Comparison of ENCODE assay signal across 12 cellular contexts in the genomic region with DNA sequence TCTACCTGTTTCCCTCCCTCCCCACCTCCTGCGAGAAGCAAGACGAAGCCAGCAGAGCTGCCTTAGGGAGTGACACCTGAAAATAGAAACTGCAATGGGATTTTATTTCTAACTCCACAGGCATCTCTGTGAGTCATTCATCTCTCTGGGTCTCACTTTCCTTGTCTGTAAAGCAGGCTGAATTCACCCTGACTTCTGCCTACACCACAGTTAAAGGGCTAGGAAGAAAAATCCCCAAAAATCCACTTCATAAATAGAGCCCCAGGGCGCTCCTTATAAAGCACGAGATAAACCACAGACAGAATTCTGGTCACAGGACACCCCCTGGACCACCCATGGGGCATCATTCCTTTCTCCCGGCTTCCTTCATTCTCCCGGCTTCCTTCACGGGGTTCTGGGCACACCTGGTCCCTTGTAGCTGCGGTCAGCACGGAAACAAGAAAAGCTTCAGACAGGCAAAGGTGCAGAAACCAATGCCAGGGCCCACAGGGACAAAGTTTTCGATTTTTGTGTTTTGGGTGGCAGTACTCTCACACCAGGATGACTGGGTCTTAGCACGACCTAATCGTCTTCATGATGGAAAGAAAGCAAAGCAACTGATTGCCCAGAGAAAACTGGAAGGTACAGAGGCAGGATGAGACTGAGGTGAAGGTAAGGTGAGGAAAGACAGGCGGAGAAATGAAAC. TPM values are rescaled to one million over a fixed set of nuclear protein-coding genes. Genes with fewer than 3 reads are reported as not detected.
DNase-seq lines count a peak whose midpoint lies in the region; ATAC-seq and TF ChIP-seq lines count a peak whose summit lies in the region.
"Had no signal": no experiment of that assay in that cellular context is flagged by ENCODE, and none has a peak within 500 bp of the region (broad histone marks: within the 10 kb centered on the region; RNA-seq: fewer than 3 reads in every experiment).

No MANE protein-coding gene starts in this region.

- CTCF ChIA-PET in IMR-90 (lab: Yijun Ruan, JAX) = no interaction called here

- peak overlapping the region; percentile 64; the same call in 1 of the 2 replicates for H2AK5ac ChIP-seq in IMR-90 (ENCODE audit: low read depth, low read length)

- H3K79me2 ChIP-seq in ACC112 (ENCODE audit: control insufficient read depth, insufficient read depth, low read length, unreplicated experiment) = peaks cover 17% of the 10 kb centered on the region

- H3K9me3 Mint-ChIP-seq in brain = peaks cover 0 to 2% (median 0%) of the 10 kb centered on the region in 5 experiments
- H3K9me3 Mint-ChIP-seq: T-cell had no signal

- BruUV-seq in IMR-90 (replicated peaks; lab: Mats Ljungman, UMichigan) = no TSS peak

- TF ChIP-seq POLR2A in IMR-90 (IDR thresholded peaks at IDR 0.05; ENCODE audit: low read depth, low read length) (no peak), ovary (IDR thresholded peaks at IDR 0.05) (no peak)

- in situ Hi-C loops in IMR-90 (cut with MboI; ENCODE audit: low sequenced_read_pairs) = no loop called here

- no peak overlapping the region for H3K18ac ChIP-seq in IMR-90 (ENCODE audit: low read depth, low read length)

- ATAC-seq in IMR-90 (ENCODE audit: low read depth) (no peak), GM19455 (IDR thresholded peaks at IDR 0.05; ENCODE audit: unreplicated experiment) (no peak)
- ATAC-seq: T-cell had no signal

- no peak overlapping the region for H3K56ac ChIP-seq in IMR-90 (ENCODE audit: extremely low read depth, insufficient read depth, low read length)

- peaks cover 38% of the 10 kb centered on the region for H3K4me1 ChIP-seq in ACC112 (ENCODE audit: control insufficient read depth, insufficient read depth, low read length, unreplicated experiment)
- H3K4me1 ChIP-seq in IMR-90 (ENCODE audit: control insufficient read depth, insufficient read depth, low read length) = peaks cover 12% of the 10 kb centered on the region
- peaks cover 2 to 27% (median 17%) of the 10 kb centered on the region in 4 donors for H3K4me1 ChIP-seq in liver (ENCODE audit: control insufficient read depth in 4 of 4, insufficient read depth in 4 of 4, low read length in 3 of 4)
- peaks cover 11% of the 10 kb centered on the region for H3K4me1 ChIP-seq in ovary (ENCODE audit: insufficient read depth)

- H3K36me3 ChIP-seq in ACC112 (ENCODE audit: insufficient read depth, low read length) (no peaks in the 10 kb centered on the region), IMR-90 (ENCODE audit: control insufficient read depth, insufficient read depth, low read length) (peaks cover under 1% of the 10 kb centered on the region; the same call in 1 of the 2 replicates), liver (ENCODE audit: control insufficient read depth in 4 of 4, insufficient read depth in 3 of 4, low read depth in 1 of 4, low read length in 3 of 4) (no peaks in the 10 kb centered on the region), ovary (no peaks in the 10 kb centered on the region)
- H3K36me3 ChIP-seq: left ventricle myocardium inferior had no signal

- H2BK20ac ChIP-seq in IMR-90 (ENCODE audit: low read depth, low read length) = peak overlapping the region; percentile 62; the same call in 1 of the 2 replicates

- H2BK15ac ChIP-seq in IMR-90 (ENCODE audit: low read depth, low read length) = 0 out of 3 replicates have a peak overlapping the region, but pooled peaks have one; percentile 30

- H2BK5ac ChIP-seq in IMR-90 (ENCODE audit: low read depth, low read length, poor library complexity, severe bottlenecking) = no peak overlapping the region

- peak overlapping the region; percentile 80 for H2AK9ac ChIP-seq in IMR-90 (replicated peaks; ENCODE audit: low read depth, low read length, poor library complexity)

- H3K27ac ChIP-seq in ACC112 (ENCODE audit: low read depth, low read length) (peak overlapping the region; percentile 79), IMR-90 (ENCODE audit: insufficient read depth, low read length) (no peak overlapping the region), liver (ENCODE audit: low read depth in 1 of 2, low read length in 2 of 2) (peak overlapping the region; percentile 43 to 96), ovary (peak overlapping the region in 1 of 2 donors; percentile 55)
- H3K27ac ChIP-seq: left ventricle myocardium inferior had no signal

- H3K4me3 Mint-ChIP-seq in brain = peak overlapping the region; percentile 5 to 83 (median 40)
- H3K4me3 Mint-ChIP-seq: T-cell had no signal

- 0 out of 2 replicates have a peak, but pooled peaks cover 9% of the 10 kb centered on the region for H3K9me1 ChIP-seq in IMR-90 (ENCODE audit: insufficient read depth, low read length)

- no peak overlapping the region for H4K5ac ChIP-seq in IMR-90 (ENCODE audit: low read depth, low read length)

- peak overlapping the region in 1 of 2 experiments; percentile 54; a peak in 2 of 4 replicates for H4K8ac ChIP-seq in IMR-90 (ENCODE audit: low read depth in 2 of 2, low read length in 2 of 2)

- H3K9me3 ChIP-seq in IMR-90 (ENCODE audit: control insufficient read depth, insufficient read depth, low read length) (no peaks in the 10 kb centered on the region), liver (ENCODE audit: control insufficient read depth in 4 of 4, low read length in 3 of 4) (no peaks in the 10 kb centered on the region), ovary (no peaks in the 10 kb centered on the region)
- H3K9me3 ChIP-seq: left ventricle myocardium inferior had no signal

- no peak overlapping the region for H3K4me3 ChIP-seq in ACC112 (ENCODE audit: low read depth, low read length)
- no peak overlapping the region for H3K4me3 ChIP-seq in IMR-90 (ENCODE audit: insufficient read depth, low read depth, low read length)
- no peak overlapping the region for H3K4me3 ChIP-seq in liver (ENCODE audit: low read depth in 1 of 3, low read length in 3 of 3)
- H3K4me3 ChIP-seq in ovary = no peak overlapping the region
- H3K4me3 ChIP-seq: left ventricle myocardium inferior had no signal

- no peak overlapping the region for H3K23ac ChIP-seq in IMR-90 (ENCODE audit: low read depth, low read length)

- H3K9ac ChIP-seq in IMR-90 (ENCODE audit: low read depth, low read length) (no peak overlapping the region), liver (ENCODE audit: low read depth in 1 of 2, low read length in 2 of 2) (no peak overlapping the region)

- TF ChIP-seq RAD21 in IMR-90 (IDR thresholded peaks at IDR 0.05; ENCODE audit: low read length) = no peak
- TF ChIP-seq RAD21 in liver (IDR thresholded peaks at IDR 0.05) = no peak

- H3K4me1 Mint-ChIP-seq in brain = peaks cover 20% of the 10 kb centered on the region

- H2BK120ac ChIP-seq in IMR-90 (ENCODE audit: low read depth, low read length) = peak overlapping the region; percentile 46; the same call in 1 of the 2 replicates

- H3K27me3 ChIP-seq in ACC112 (ENCODE audit: insufficient read depth, low read length) (no peaks in the 10 kb centered on the region), IMR-90 (ENCODE audit: control insufficient read depth, insufficient read depth, low read length) (no peaks in the 10 kb centered on the region), liver (ENCODE audit: control insufficient read depth in 4 of 4, insufficient read depth in 4 of 4, low read length in 3 of 4) (no peaks in the 10 kb centered on the region), ovary (no peaks in the 10 kb centered on the region)

- intact Hi-C loops in IMR-90 (cut with micrococcal nuclease) (no loop called here), ovary (cut with DNase I) (no loop called here)

- dilution Hi-C loops in IMR-90 (cut with HindIII; ENCODE audit: low sequenced_read_pairs, unreplicated experiment) = no loop called here

- H3K79me1 ChIP-seq in IMR-90 (ENCODE audit: low read depth in 1 of 2, low read length in 2 of 2) = peaks cover 11 to 21% of the 10 kb centered on the region in 2 experiments

- peak; percentile 64 for DNase-seq in IMR-90
- no peak for DNase-seq in T-helper 9 cell
- DNase-seq in ovary = no peak
- DNase-seq in NCI-H1048 (lab: John Stamatoyannopoulos, UW) = no peak
- DNase-seq: activated CD8-positive, alpha-beta memory T cell treated with anti-CD3 and anti-CD28 coated beads for 24 hours; left ventricle myocardium inferior; NCI-H524 treated with DMSO at 0.1 percent for 48 hours; T-cell had no signal

- peak overlapping the region; percentile 7; the same call in 1 of the 2 replicates for H4K91ac ChIP-seq in IMR-90 (ENCODE audit: insufficient read depth, low read depth, low read length)

- no peak overlapping the region for H3K4me2 ChIP-seq in IMR-90 (ENCODE audit: low read depth, low read length)

- POLR2A ChIA-PET in IMR-90 (lab: Charles Lee; ENCODE audit: unreplicated experiment) = no interaction called here

- TF ChIP-seq CTCF in IMR-90 (conservative IDR thresholded peaks at IDR 0.05; ENCODE audit: low read depth, low read length) (no peak), brain (conservative IDR thresholded peaks at IDR 0.05) (no peak), liver (IDR thresholded peaks at IDR 0.05; ENCODE audit: low read depth, low read length, missing input control) (no peak), ovary (IDR thresholded peaks at IDR 0.05) (no peak)

- peaks cover 13% of the 10 kb centered on the region for H3K27me3 Mint-ChIP-seq in brain
- H3K27me3 Mint-ChIP-seq: T-cell had no signal

- H3K14ac ChIP-seq in IMR-90 (replicated peaks; ENCODE audit: low read depth, low read length) = peak overlapping the region; percentile 62; the same call in 1 of the 2 replicates

- peaks cover 2% of the 10 kb centered on the region for H3K36me3 Mint-ChIP-seq in brain
- H3K36me3 Mint-ChIP-seq: T-cell had no signal

- WGBS in IMR-90 (ENCODE audit: extremely low coverage in 2 of 2, insufficient read length in 1 of 2), 2 experiments = 52% methylated on average over 8 of the region's 13 CpGs; no CpG with 5 or more reads in 1 of the 2 experiments
- 73% methylated on average over 13 of the region's 13 CpGs for WGBS in liver
- 47 to 51% (median 47%) methylated on average over 13 of the region's 13 CpGs for WGBS in ovary, 3 donors

- TF ChIP-seq EP300 in ovary (IDR thresholded peaks at IDR 0.05) = no peak

- H3K27ac Mint-ChIP-seq in brain = peak overlapping the region in 3 of 5 experiments; percentile 2 to 68 (median 55)

- peak overlapping the region; percentile 63 for H3K4ac ChIP-seq in IMR-90 (ENCODE audit: low read depth, low read length)

- no peaks in the 10 kb centered on the region for H4K20me1 ChIP-seq in IMR-90 (ENCODE audit: insufficient read depth, low read length)

- peak overlapping the region; percentile 27 for H2AFZ ChIP-seq in ACC112 (ENCODE audit: low read length, unreplicated experiment)
- H2AFZ ChIP-seq in IMR-90 (replicated peaks; ENCODE audit: low read length, poor library complexity) = peak overlapping the region; percentile 83

TF ChIP-seq in IMR-90, 13 proteins besides CTCF, POLR2A, EP300 and RAD21 (continues in another document):
- TF ChIP-seq CEBPB (IDR thresholded peaks at IDR 0.05; ENCODE audit: low read depth, low read length) = no peak

RNA-seq across cellular contexts. Expression of gene H6PD, which starts 2.8 kb away (rescaled TPM):
- total RNA-seq in IMR-90 (2012; rRNA removed) = 8.3 and 9.3 TPM in 2 replicates
- polyA plus RNA-seq in IMR-90 (2012; rRNA removed) = 22.1 and 22.7 TPM in 2 replicates
- polyA plus RNA-seq in IMR-90 (2012; cell fraction: cytosol; rRNA removed) = 11.9 and 21.1 TPM in 2 replicates
- polyA plus RNA-seq in IMR-90 (2012; cell fraction: nucleus; rRNA removed; ENCODE audit: low replicate concordance) = 23.3 and 30.1 TPM in 2 replicates
- polyA plus RNA-seq in brain (ENCODE audit: insufficient read depth, low read depth, low replicate concordance) = 6.4 TPM
- 100 to 1,000 TPM in 1 of 2 donors, 10 to 100 TPM in 1; 47.7 to 134 TPM for total RNA-seq in liver
- 10 to 100 TPM; 28.9 to 65.8 TPM for polyA plus RNA-seq in liver
- 100 to 1,000 TPM in 3 of 7 donors, 10 to 100 TPM in 4; 63.8 to 148 (median 91.3) TPM for total RNA-seq in ovary
- 10 to 100 TPM; 47.0 to 70.4 TPM for polyA plus RNA-seq in ovary
